19 cellular contexts compared by ENCODE assay signal in genomic region chr1:244159646-244160045, GRCh38.
A peak's percentile ranks its signal among the peaks of the same experiment; 100 is the strongest.
DNase-seq lines count a peak whose midpoint lies in the region; ATAC-seq and TF ChIP-seq lines count a peak whose summit lies in the region.
"Had no signal": no experiment of that assay in that cellular context is flagged by ENCODE, and none has a peak within 500 bp of the region (broad histone marks: within the 10 kb centered on the region; RNA-seq: fewer than 3 reads in every experiment).

No MANE protein-coding gene starts in this region.

- CTCF ChIA-PET in mammary epithelial cell (lab: Charles Lee; ENCODE audit: low non-redundant PET) (no interaction called here), PC-9 (lab: Charles Lee) (interaction anchor here (0.6 kb wide), 1 partner anchor 447 kb away, joined by 3 read pairs; no protein-coding TSS in a partner anchor)

- H3K79me2 ChIP-seq in mammary epithelial cell (ENCODE audit: insufficient read depth, low read length) (no peaks in the 10 kb centered on the region), PC-9 (ENCODE audit: low read depth) (no peaks in the 10 kb centered on the region)

- BruUV-seq in mammary epithelial cell (replicated peaks; lab: Mats Ljungman, UMichigan), result no TSS peak
- BruUV-seq in PC-9 (replicated peaks; lab: Mats Ljungman, UMichigan), result no TSS peak

- H2AFZ ChIP-seq in mammary epithelial cell (ENCODE audit: low read depth, low read length), result no peak overlapping the region
- peak overlapping the region; percentile 11; the same call in 1 of the 2 replicates for H2AFZ ChIP-seq in PC-9
- H2AFZ ChIP-seq: GM23338 had no signal

- dilution Hi-C loops in mammary epithelial cell (cut with HindIII; ENCODE audit: low sequenced_read_pairs), result no loop called here

- no peak overlapping the region for H3K4me3 ChIP-seq in mammary epithelial cell (replicated peaks in 1 of 3; ENCODE audit: insufficient read depth in 1 of 3, low read depth in 2 of 3, low read length in 3 of 3)
- no peak overlapping the region for H3K4me3 ChIP-seq in breast epithelium
- H3K4me3 ChIP-seq in PC-9, result no peak overlapping the region
- H3K4me3 ChIP-seq in body of pancreas, result no peak overlapping the region
- H3K4me3 ChIP-seq: A549, GM12878, GM23338 had no signal

- TF ChIP-seq CTCF in mammary epithelial cell (conservative IDR thresholded peaks at IDR 0.05 in 1 of 2, IDR thresholded peaks at IDR 0.05 in 1 of 2; ENCODE audit: extremely low read depth in 1 of 2, insufficient read depth in 1 of 2, low read depth in 1 of 2, low read length in 2 of 2), result no peak
- TF ChIP-seq CTCF in breast epithelium (IDR thresholded peaks at IDR 0.05), result no peak
- no peak for TF ChIP-seq CTCF in PC-9 (conservative IDR thresholded peaks at IDR 0.05)
- TF ChIP-seq CTCF in body of pancreas (IDR thresholded peaks at IDR 0.05), result no peak

- H3K9ac ChIP-seq in mammary epithelial cell (ENCODE audit: insufficient read depth, low read length), result no peak overlapping the region

- DNase-seq in mammary epithelial cell (peak; percentile 4), breast epithelium (ENCODE audit: low spot score in 2 of 2) (no peak), PC-9 (peak; percentile 78 to 91), myocyte (ENCODE audit: low read depth) (peak; percentile 80), body of pancreas (no peak), AML-193 (lab: John Stamatoyannopoulos, UW) (no peak)
- DNase-seq: 8988T; ACHN; C1 segment of cervical spinal cord; Caco-2; CD4-positive, alpha-beta memory T cell; DMS 273 treated with DMSO at 0.1 percent for 48 hours; DMS79; EL; H9 had no signal

- ATAC-seq in body of pancreas, result no peak
- ATAC-seq: A549, GM12878, GM23338, HCT116 had no signal

- POLR2A ChIA-PET in PC-9 (lab: Charles Lee; ENCODE audit: unreplicated experiment), result interaction anchor here (0.6 kb wide), 1 partner anchor 442 kb away, joined by 6 read pairs; no protein-coding TSS in a partner anchor

- in situ Hi-C loops in mammary epithelial cell (cut with MboI; ENCODE audit: low sequenced_read_pairs in 2 of 2), result no loop called here

- H3K4me1 ChIP-seq in mammary epithelial cell (ENCODE audit: insufficient read depth, low read length), result peaks cover 19% of the 10 kb centered on the region
- no peaks in the 10 kb centered on the region for H3K4me1 ChIP-seq in breast epithelium
- peaks cover 47% of the 10 kb centered on the region for H3K4me1 ChIP-seq in PC-9 (replicated peaks; ENCODE audit: insufficient read depth)
- H3K4me1 ChIP-seq in body of pancreas, result peaks cover 7% of the 10 kb centered on the region

- H3K9me2 ChIP-seq in PC-9 (ENCODE audit: insufficient read depth), result no peaks in the 10 kb centered on the region

- H3K27ac ChIP-seq in mammary epithelial cell (ENCODE audit: insufficient read depth, low read depth, low read length), result no peak overlapping the region
- H3K27ac ChIP-seq in breast epithelium, result no peak overlapping the region
- peak overlapping the region; percentile 50 for H3K27ac ChIP-seq in PC-9
- H3K27ac ChIP-seq in body of pancreas, result no peak overlapping the region

- no peak for TF ChIP-seq POLR2A in breast epithelium (IDR thresholded peaks at IDR 0.05)
- TF ChIP-seq POLR2A in body of pancreas (IDR thresholded peaks at IDR 0.05), result no peak

- peaks cover 38% of the 10 kb centered on the region for H3F3A ChIP-seq in PC-9 (ENCODE audit: insufficient read depth, low read depth)

- H3K9me3 ChIP-seq in mammary epithelial cell (replicated peaks; ENCODE audit: insufficient read depth, low read length) (no peaks in the 10 kb centered on the region), breast epithelium (no peaks in the 10 kb centered on the region), PC-9 (ENCODE audit: insufficient read depth, low read depth) (no peaks in the 10 kb centered on the region), body of pancreas (no peaks in the 10 kb centered on the region)
- H3K9me3 ChIP-seq: A549, Caco-2 had no signal

- H3K4me2 ChIP-seq in mammary epithelial cell (ENCODE audit: insufficient read depth, low read depth, low read length) (no peak overlapping the region), PC-9 (peak overlapping the region; percentile 46)
- H3K4me2 ChIP-seq: A549, GM23338 had no signal

- H4K20me1 ChIP-seq in mammary epithelial cell (ENCODE audit: insufficient read depth, low read length), result no peaks in the 10 kb centered on the region
- H4K20me1 ChIP-seq in PC-9 (ENCODE audit: insufficient read depth), result no peaks in the 10 kb centered on the region

- WGBS in mammary epithelial cell (ENCODE audit: low coverage, missing lambda C conversion rate), result 87% methylated on average over 6 of the region's 8 CpGs
- WGBS in body of pancreas, 2 donors, result 76 to 78% methylated on average over 8 of the region's 8 CpGs

- intact Hi-C loops in mammary epithelial cell (cut with micrococcal nuclease), result no loop called here
- intact Hi-C loops in breast epithelium (cut with DNase I; ENCODE audit: low total_unique reads), result no loop called here
- intact Hi-C loops in PC-9 (cut with micrococcal nuclease; ENCODE audit: unreplicated experiment), result loop anchor here (1.0 to 5.0 kb wide), 2 partner anchors 47 to 55 kb away; no protein-coding TSS in a partner anchor
- intact Hi-C loops in body of pancreas (cut with DNase I), result no loop called here

- no peaks in the 10 kb centered on the region for H3K36me3 ChIP-seq in mammary epithelial cell (ENCODE audit: insufficient read depth, low read length)
- H3K36me3 ChIP-seq in breast epithelium, result no peaks in the 10 kb centered on the region
- no peaks in the 10 kb centered on the region for H3K36me3 ChIP-seq in PC-9 (ENCODE audit: low read depth)
- H3K36me3 ChIP-seq in body of pancreas (replicated peaks in 1 of 2; ENCODE audit: insufficient read depth in 1 of 2, low read depth in 2 of 2), result no peaks in the 10 kb centered on the region

- H3K27me3 ChIP-seq in mammary epithelial cell (ENCODE audit: insufficient read depth, low read length) (no peaks in the 10 kb centered on the region), breast epithelium (no peaks in the 10 kb centered on the region), PC-9 (ENCODE audit: insufficient read depth, low read depth) (no peaks in the 10 kb centered on the region), body of pancreas (no peaks in the 10 kb centered on the region)

Comparison
In these comparisons a context has a peak if more than half of its experiments do, and no peak if none do; other contexts are left out.
1. DNase-seq: peak in mammary epithelial cell (single experiment), PC-9 (2 of 2) and myocyte (single experiment); none in breast epithelium (0 of 2), body of pancreas (0 of 4) and AML-193 (0 of 2).